Comparison of ENCODE assay signal across 14 cellular contexts in the genomic region with DNA sequence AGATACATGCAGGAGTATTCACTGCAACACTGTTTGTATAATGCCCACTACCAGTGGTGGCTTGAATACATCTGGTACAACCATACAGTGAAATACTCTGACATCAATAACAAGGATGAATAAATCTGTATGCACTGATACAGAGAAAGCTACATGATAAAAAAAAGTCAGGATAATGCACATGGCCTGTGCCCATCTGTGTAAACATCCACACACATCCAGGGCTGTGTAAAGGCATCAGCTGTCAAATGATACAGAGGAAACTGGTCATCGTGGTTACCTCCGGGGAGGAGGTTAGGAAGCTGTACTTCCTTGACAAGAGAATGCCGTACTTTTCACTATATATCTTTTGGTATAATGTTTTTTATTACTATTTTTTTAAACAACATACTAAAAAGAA.
DNase-seq lines count a peak whose midpoint lies in the region; ATAC-seq lines count a peak whose summit lies in the region.
"Had no signal": no experiment of that assay in that cellular context is flagged by ENCODE, and none has a peak within 500 bp of the region (broad histone marks: within the 10 kb centered on the region; RNA-seq: fewer than 3 reads in every experiment).

No MANE protein-coding gene starts in this region.

- CTCF ChIA-PET in activated CD4-positive, alpha-beta T cell treated with anti-CD3 and anti-CD28 coated beads, Interleukin-2, amount 10 ng/mL, durations not matched to agents 7 days and 5 days (lab: Charles Lee) = interaction anchor here (0.5 to 1.3 kb wide), 3 partner anchors 13 to 128 kb away, joined by 3 to 7 read pairs (median 4); no protein-coding TSS in a partner anchor

- H3K9me3 Mint-ChIP-seq in activated CD4-positive, alpha-beta T cell treated with anti-CD3 and anti-CD28 coated beads, Interleukin-2, amount 10 ng/mL, durations not matched to agents 7 days and 5 days = peaks cover 4% of the 10 kb centered on the region
- H3K9me3 Mint-ChIP-seq in effector memory CD8-positive, alpha-beta T cell = no peaks in the 10 kb centered on the region
- H3K9me3 Mint-ChIP-seq in stimulated activated naive B cell treated with anti-CD40 and anti-IgM and Interleukin-4, amounts not matched to agents 10 μg/mL and 1 μg/mL and 100 μg/mL, for 72 hours = peaks cover 5 to 6% of the 10 kb centered on the region in 2 donors
- H3K9me3 Mint-ChIP-seq: activated T-helper 1 cell treated with anti-CD3 and anti-CD28 coated beads, Interleukin-12 subunit alpha, Interleukin-12 subunit beta, Interleukin-2, Interleukin-4 antibody, amounts not matched to agents 30 ng/mL and 10 ng/mL and 1 ng/mL, durations not matched to agents 14 hours and 24 hours and 36 hours had no signal

- H3K27me3 Mint-ChIP-seq in activated CD4-positive, alpha-beta T cell treated with anti-CD3 and anti-CD28 coated beads, Interleukin-2, amount 10 ng/mL, durations not matched to agents 7 days and 5 days = no peaks in the 10 kb centered on the region
- H3K27me3 Mint-ChIP-seq in effector memory CD8-positive, alpha-beta T cell = no peaks in the 10 kb centered on the region
- no peaks in the 10 kb centered on the region for H3K27me3 Mint-ChIP-seq in stimulated activated naive B cell treated with anti-CD40 and anti-IgM and Interleukin-4, amounts not matched to agents 10 μg/mL and 1 μg/mL and 100 μg/mL, for 72 hours

- peak; percentile 9 for DNase-seq in activated CD4-positive, alpha-beta T cell treated with anti-CD3 and anti-CD28 coated beads, Interleukin-2, amount 10 ng/mL, durations not matched to agents 7 days and 5 days
- DNase-seq in activated CD4-positive, alpha-beta T cell treated with anti-CD3 and anti-CD28 coated beads, Interleukin-2, amount 50 U/mL, for 48 hours = no peak
- peak; percentile 55 for DNase-seq in RPMI7951 (ENCODE audit: low read depth)
- DNase-seq in effector memory CD8-positive, alpha-beta T cell = no peak
- DNase-seq in stimulated activated naive B cell treated with anti-CD40 and anti-IgM and Interleukin-4, amounts not matched to agents 10 μg/mL and 1 μg/mL and 100 μg/mL, for 72 hours = no peak
- DNase-seq in DMS 273 treated with DMSO at 0.1 percent for 48 hours (lab: John Stamatoyannopoulos, UW) = no peak
- DNase-seq in activated gamma-delta T cell treated with Interleukin-2 at 50 U/mL for 16 hours = no peak
- DNase-seq: body of pancreas, GM23248, NCI-H1417, NCI-H69, pancreas had no signal

- ATAC-seq in effector memory CD8-positive, alpha-beta T cell (replicated peaks) = peak; percentile 56
- ATAC-seq in stimulated activated naive B cell treated with anti-CD40 and anti-IgM and Interleukin-4, amounts not matched to agents 10 μg/mL and 1 μg/mL and 100 μg/mL, for 72 hours (replicated peaks) = no peak
- no peak for ATAC-seq in GM21526 (IDR thresholded peaks at IDR 0.05; ENCODE audit: low FRiP score, unreplicated experiment)
- ATAC-seq: body of pancreas, pancreas had no signal

- H3K4me3 Mint-ChIP-seq in activated CD4-positive, alpha-beta T cell treated with anti-CD3 and anti-CD28 coated beads, Interleukin-2, amount 10 ng/mL, durations not matched to agents 7 days and 5 days = no peak overlapping the region
- H3K4me3 Mint-ChIP-seq in effector memory CD8-positive, alpha-beta T cell = no peak overlapping the region
- H3K4me3 Mint-ChIP-seq in stimulated activated naive B cell treated with anti-CD40 and anti-IgM and Interleukin-4, amounts not matched to agents 10 μg/mL and 1 μg/mL and 100 μg/mL, for 72 hours = no peak overlapping the region
- H3K4me3 Mint-ChIP-seq: activated T-helper 1 cell treated with anti-CD3 and anti-CD28 coated beads, Interleukin-12 subunit alpha, Interleukin-12 subunit beta, Interleukin-2, Interleukin-4 antibody, amounts not matched to agents 30 ng/mL and 10 ng/mL and 1 ng/mL, durations not matched to agents 14 hours and 24 hours and 36 hours had no signal

- no peak overlapping the region for H3K27ac Mint-ChIP-seq in activated CD4-positive, alpha-beta T cell treated with anti-CD3 and anti-CD28 coated beads, Interleukin-2, amount 10 ng/mL, durations not matched to agents 7 days and 5 days
- peak overlapping the region; percentile 44 to 91 for H3K27ac Mint-ChIP-seq in effector memory CD8-positive, alpha-beta T cell
- peak overlapping the region; percentile 20 for H3K27ac Mint-ChIP-seq in stimulated activated naive B cell treated with anti-CD40 and anti-IgM and Interleukin-4, amounts not matched to agents 10 μg/mL and 1 μg/mL and 100 μg/mL, for 72 hours
- H3K27ac Mint-ChIP-seq: activated T-helper 1 cell treated with anti-CD3 and anti-CD28 coated beads, Interleukin-12 subunit alpha, Interleukin-12 subunit beta, Interleukin-2, Interleukin-4 antibody, amounts not matched to agents 30 ng/mL and 10 ng/mL and 1 ng/mL, durations not matched to agents 14 hours and 24 hours and 36 hours had no signal

- POLR2A ChIA-PET in activated CD4-positive, alpha-beta T cell treated with anti-CD3 and anti-CD28 coated beads, Interleukin-2, amount 10 ng/mL, durations not matched to agents 7 days and 5 days (lab: Charles Lee) = no interaction called here

- H3K36me3 Mint-ChIP-seq in activated CD4-positive, alpha-beta T cell treated with anti-CD3 and anti-CD28 coated beads, Interleukin-2, amount 10 ng/mL, durations not matched to agents 7 days and 5 days (ENCODE audit: low read depth) = peaks cover 6% of the 10 kb centered on the region
- peaks cover 5% of the 10 kb centered on the region for H3K36me3 Mint-ChIP-seq in effector memory CD8-positive, alpha-beta T cell (ENCODE audit: insufficient read depth)
- H3K36me3 Mint-ChIP-seq in stimulated activated naive B cell treated with anti-CD40 and anti-IgM and Interleukin-4, amounts not matched to agents 10 μg/mL and 1 μg/mL and 100 μg/mL, for 72 hours = peaks cover 44 to 51% of the 10 kb centered on the region in 2 donors

- peaks cover 18% of the 10 kb centered on the region for H3K4me1 Mint-ChIP-seq in activated CD4-positive, alpha-beta T cell treated with anti-CD3 and anti-CD28 coated beads, Interleukin-2, amount 10 ng/mL, durations not matched to agents 7 days and 5 days
- peaks cover 39 to 75% of the 10 kb centered on the region in 2 donors for H3K4me1 Mint-ChIP-seq in effector memory CD8-positive, alpha-beta T cell (ENCODE audit: low read depth in 2 of 2)
- H3K4me1 Mint-ChIP-seq in stimulated activated naive B cell treated with anti-CD40 and anti-IgM and Interleukin-4, amounts not matched to agents 10 μg/mL and 1 μg/mL and 100 μg/mL, for 72 hours = peaks cover 48 to 74% of the 10 kb centered on the region in 2 donors

Comparison
In these comparisons a context has a peak if more than half of its experiments do, and no peak if none do; other contexts are left out.
1. DNase-seq: peak in activated CD4-positive, alpha-beta T cell treated with anti-CD3 and anti-CD28 coated beads, Interleukin-2, amount 10 ng/mL, durations not matched to agents 7 days and 5 days (single experiment) and RPMI7951 (single experiment); none in activated CD4-positive, alpha-beta T cell treated with anti-CD3 and anti-CD28 coated beads, Interleukin-2, amount 50 U/mL, for 48 hours (0 of 2), effector memory CD8-positive, alpha-beta T cell (0 of 3), stimulated activated naive B cell treated with anti-CD40 and anti-IgM and Interleukin-4, amounts not matched to agents 10 μg/mL and 1 μg/mL and 100 μg/mL, for 72 hours (single experiment), DMS 273 treated with DMSO at 0.1 percent for 48 hours (single experiment) and activated gamma-delta T cell treated with Interleukin-2 at 50 U/mL for 16 hours (single experiment).